Comparison of ENCODE assay signal across 15 cellular contexts in the genomic region with DNA sequence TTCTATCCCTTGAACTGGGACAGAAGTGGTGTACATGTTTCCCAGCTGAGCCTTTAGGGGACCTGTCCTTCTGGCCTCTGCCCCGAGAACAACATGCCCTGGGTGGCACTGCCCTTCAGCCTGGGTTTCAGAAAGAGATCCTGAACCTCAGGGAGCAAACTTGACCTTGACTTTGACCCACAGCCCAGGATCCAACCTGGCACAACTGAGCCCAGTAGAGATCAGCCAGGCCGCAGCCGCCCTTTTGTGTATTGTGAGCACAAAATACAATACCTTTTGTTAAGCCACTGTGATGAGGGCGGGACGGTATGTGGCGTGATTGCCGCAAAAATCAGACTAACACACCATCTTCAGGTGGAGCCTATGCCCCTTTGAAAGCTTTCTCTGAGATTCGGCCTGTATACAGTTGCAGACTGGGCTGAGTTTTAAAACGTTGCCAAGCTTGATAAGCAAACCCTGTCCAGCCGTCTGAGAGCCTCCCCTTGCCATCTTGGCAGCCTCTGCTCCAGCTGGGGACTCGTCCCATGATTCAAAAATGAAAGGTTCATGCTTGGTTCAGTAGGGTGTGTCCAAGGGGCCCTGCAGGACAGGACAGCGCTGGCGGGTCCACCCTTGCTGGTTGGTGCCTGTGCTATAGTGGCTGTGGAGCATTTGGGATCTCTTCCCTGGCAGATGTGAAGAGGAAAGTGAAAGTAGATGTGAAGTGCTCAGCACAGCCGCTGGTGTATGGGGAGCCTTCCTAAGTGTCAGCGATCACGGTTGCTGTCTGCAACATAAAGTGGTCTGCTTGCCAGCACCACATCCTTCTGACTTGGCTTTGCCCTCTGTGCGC. TPM values are rescaled to one million over a fixed set of nuclear protein-coding genes. Genes with fewer than 3 reads are reported as not detected.
A peak's percentile ranks its signal among the peaks of the same experiment; 100 is the strongest.
DNase-seq lines count a peak whose midpoint lies in the region; ATAC-seq, FAIRE-seq and TF ChIP-seq lines count a peak whose summit lies in the region.
"Had no signal": no experiment of that assay in that cellular context is flagged by ENCODE, and none has a peak within 500 bp of the region (broad histone marks: within the 10 kb centered on the region; RNA-seq: fewer than 3 reads in every experiment).

No MANE protein-coding gene starts in this region.

- BruUV-seq in K562 (replicated peaks; lab: Mats Ljungman, UMichigan) = no TSS peak

- no peak overlapping the region for H2AFZ ChIP-seq in K562 (ENCODE audit: low read depth, low read length)

- TF ChIP-seq POLR2A in K562 (conservative IDR thresholded peaks at IDR 0.05) = no peak

- in situ Hi-C loops in K562 (cut with MboI) = no loop called here

- peaks cover 25 to 54% of the 10 kb centered on the region in 2 experiments for H3K27me3 ChIP-seq in K562 (ENCODE audit: control insufficient read depth in 2 of 2, insufficient read depth in 2 of 2, low read length in 2 of 2)
- no peaks in the 10 kb centered on the region for H3K27me3 ChIP-seq in right cardiac atrium (ENCODE audit: control insufficient read depth, insufficient read depth)
- H3K27me3 ChIP-seq in tibial artery = no peaks in the 10 kb centered on the region

- peaks cover 0 to 8% of the 10 kb centered on the region in 2 experiments; a peak in 3 of 5 replicates for H3K4me1 ChIP-seq in K562 (replicated peaks in 1 of 2; ENCODE audit: control insufficient read depth in 2 of 2, insufficient read depth in 2 of 2, low read length in 2 of 2)
- no peaks in the 10 kb centered on the region for H3K4me1 ChIP-seq in right cardiac atrium (ENCODE audit: control insufficient read depth, insufficient read depth, low read length)
- peaks cover 0 to 54% (median 22%) of the 10 kb centered on the region in 4 donors for H3K4me1 ChIP-seq in tibial artery

- DNase-seq in DMS153 treated with DMSO at 0.1 percent for 48 hours (lab: John Stamatoyannopoulos, UW; ENCODE audit: unreplicated experiment) (peak; percentile 19), DMS153 (lab: John Stamatoyannopoulos, UW) (no peak), K562 (ENCODE audit: extremely low read depth in 1 of 4, low spot score in 3 of 4) (no peak), right cardiac atrium (peak in 1 of 3 donors; percentile 71), tibial artery (no peak), anterior cingulate cortex (lab: John Stamatoyannopoulos, UW) (no peak), HuH-7 (ENCODE audit: low spot score) (no peak)
- DNase-seq: activated CD4-positive, alpha-beta T cell treated with anti-CD3 and anti-CD28 coated beads for 4 hours; dorsolateral prefrontal cortex; NCI-H1436 treated with DMSO at 0.1 percent for 48 hours; NCI-H446 treated with DMSO at 0.1 percent for 48 hours had no signal

- no peak for FAIRE-seq in K562 (lab: Jason Lieb, UNC)

- 6% methylated on average over 17 of the region's 17 CpGs for WGBS in K562 (ENCODE audit: insufficient coverage, low coverage, missing lambda C conversion rate)
- 66% methylated on average over 17 of the region's 17 CpGs for WGBS in right cardiac atrium

- H3K9me3 ChIP-seq in K562 (replicated peaks; ENCODE audit: control insufficient read depth, insufficient read depth, low read depth, low read length) (no peaks in the 10 kb centered on the region), right cardiac atrium (ENCODE audit: control insufficient read depth, low read length) (no peaks in the 10 kb centered on the region), tibial artery (no peaks in the 10 kb centered on the region)

- ATAC-seq in K562 (no peak), right cardiac atrium (peak; percentile 72 to 80), GM21526 (IDR thresholded peaks at IDR 0.05; ENCODE audit: low FRiP score, unreplicated experiment) (no peak)
- ATAC-seq: natural killer cell treated with Interleukin-12 subunit alpha and Interleukin-12 subunit beta and Interleukin-15 and Interleukin-18, amount 100 ng/mL, for 72 hours had no signal

- H3K36me3 ChIP-seq in K562 (ENCODE audit: control insufficient read depth, insufficient read depth, low read length) = no peaks in the 10 kb centered on the region
- no peaks in the 10 kb centered on the region for H3K36me3 ChIP-seq in tibial artery

- H3K4me3 ChIP-seq in K562 (no peak overlapping the region), right cardiac atrium (ENCODE audit: low read length) (no peak overlapping the region), tibial artery (peak overlapping the region; percentile 46 to 55)

- H3K27ac ChIP-seq in K562 (ENCODE audit: extremely low read depth, low read depth, low read length) (no peak overlapping the region), right cardiac atrium (ENCODE audit: low read length) (no peak overlapping the region), tibial artery (peak overlapping the region; percentile 68 to 70)
- H3K27ac ChIP-seq: 22Rv1, dorsolateral prefrontal cortex had no signal

- H4K20me1 ChIP-seq in K562 (replicated peaks; ENCODE audit: control insufficient read depth, insufficient read depth, low read length) = 0 out of 2 replicates have a peak, but pooled peaks cover 4% of the 10 kb centered on the region

- H3K9ac ChIP-seq in K562 (ENCODE audit: insufficient read depth in 1 of 2, low read depth in 2 of 2, low read length in 2 of 2) = no peak overlapping the region

- intact Hi-C loops in K562 (cut with micrococcal nuclease) = no loop called here
- intact Hi-C loops in right cardiac atrium (cut with DNase I) = no loop called here
- intact Hi-C loops in tibial artery (cut with DNase I; ENCODE audit: low total_unique reads) = no loop called here

- CTCF ChIA-PET in K562 (lab: Yijun Ruan, JAX; ENCODE audit: low intra/inter-chr PET ratio) = no interaction called here

- H3K9me1 ChIP-seq in K562 (ENCODE audit: control insufficient read depth, insufficient read depth, low read length) = no peaks in the 10 kb centered on the region

- no peak for TF ChIP-seq EP300 in K562 (IDR thresholded peaks at IDR 0.05; ENCODE audit: low read length)

- TF ChIP-seq CTCF in K562 (IDR thresholded peaks at IDR 0.05 in 2 of 3, conservative IDR thresholded peaks at IDR 0.05 in 1 of 3; ENCODE audit: insufficient read depth in 2 of 3, low read depth in 1 of 3, low read length in 3 of 3) (no peak), tibial artery (IDR thresholded peaks at IDR 0.05) (no peak)

- no peak for TF ChIP-seq RAD21 in K562 (CRISPR knock-in tag; conservative IDR thresholded peaks at IDR 0.05 in 1 of 2, IDR thresholded peaks at IDR 0.05 in 1 of 2)

- H3K79me2 ChIP-seq in K562 (ENCODE audit: control insufficient read depth, insufficient read depth, low read length) = no peaks in the 10 kb centered on the region

- H3K4me2 ChIP-seq in K562 (ENCODE audit: insufficient read depth, low read length) = peak overlapping the region; percentile 10; the same call in 1 of the 2 replicates

- POLR2A ChIA-PET in K562 (lab: Yijun Ruan, JAX) = interaction anchor here (0.6 to 1.1 kb wide), 3 partner anchors 11 to 572 kb away, joined by 3 read pairs; no protein-coding TSS in a partner anchor

TF ChIP-seq in K562, 482 proteins besides CTCF, POLR2A, EP300 and RAD21:
- TF ChIP-seq ADNP (tag; IDR thresholded peaks at IDR 0.05) (no peak), NR2C1 (IDR thresholded peaks at IDR 0.05) (no peak), NR2C1 (tag; IDR thresholded peaks at IDR 0.05) (no peak), RBM34 (IDR thresholded peaks at IDR 0.05; ENCODE audit: borderline replicate concordance, insufficient read depth, low read length) (no peak), MECOM (CRISPR knock-in tag; IDR thresholded peaks at IDR 0.05) (no peak), GATAD2B (IDR thresholded peaks at IDR 0.05; ENCODE audit: borderline replicate concordance) (no peak), NRF1 (conservative IDR thresholded peaks at IDR 0.05 in 1 of 2, IDR thresholded peaks at IDR 0.05 in 1 of 2) (0 out of 4 replicates have a peak, but pooled peaks of 1 of the 2 experiments have one; percentile 23)

RNA-seq across cellular contexts. Expression of a gene that starts 40.3 kb away (rescaled TPM):
- total RNA-seq in K562 (2011; cell fraction: chromatin; rRNA removed; ENCODE audit: low replicate concordance) = not detected in 2 replicates
- total RNA-seq in K562 (2011; cell fraction: nucleolus; rRNA removed) = not detected in 2 replicates
- total RNA-seq in K562 (2011; cell fraction: nucleoplasm; rRNA removed) = not detected in 2 replicates
- total RNA-seq in K562 (2014; rRNA removed) (not detected in 2 replicates), K562 (2014; rRNA removed; fragmentation: Illumina TruSeq; extraction: Trizol) (not detected in 2 replicates), K562 (2015; rRNA removed; fragmentation: Illumina TruSeq; extraction: Trizol) (not detected in 2 replicates), K562 (2021) (not detected in 2 replicates), right cardiac atrium (1 to 10 TPM; 1.3 to 1.8 (median 1.6) TPM)
- polyA plus RNA-seq in K562 (2011; rRNA removed) (not detected in 2 replicates), K562 (2014; fragmentation: Illumina TruSeq; extraction: Trizol) (not detected in 2 replicates), K562 (2014; fragmentation: Nextera tagmentation; extraction: Ambion mirVana) (not detected), K562 (2014; rRNA removed) (not detected in 2 replicates), right cardiac atrium (0.75 TPM)
- not detected in 2 replicates for polyA plus RNA-seq in K562 (2011; cell fraction: cytosol; rRNA removed)
- polyA plus RNA-seq in K562 (2011; cell fraction: nucleus; rRNA removed) = not detected in 2 replicates
- not detected in 2 replicates for polyA plus RNA-seq in K562 (2012)
- not detected in 2 replicates for polyA minus RNA-seq in K562 (2011; rRNA and poly(A)+ RNA removed)
- 0.36 TPM in 1 of 2 replicates, not detected in the other for polyA minus RNA-seq in K562 (2011; cell fraction: cytosol; rRNA and poly(A)+ RNA removed)
- polyA minus RNA-seq in K562 (2011; cell fraction: nucleus; rRNA and poly(A)+ RNA removed) = 0.13 TPM in 1 of 2 replicates, not detected in the other
- total RNA-seq: natural killer cell treated with Interleukin-12 subunit alpha and Interleukin-12 subunit beta and Interleukin-15 and Interleukin-18, amount 100 ng/mL, for 72 hours; T-helper 1 cell treated with Interleukin-12 subunit alpha and Interleukin-12 subunit beta and Interleukin-4 antibody, amounts not matched to agents 30 ng/mL and 1 ng/mL, for 36 hours had no signal

RNA-seq across cellular contexts. Expression of a gene that starts 52.0 kb away (rescaled TPM):
- not detected in 2 replicates for total RNA-seq in K562 (2011; cell fraction: chromatin; rRNA removed; ENCODE audit: low replicate concordance)
- total RNA-seq in K562 (2011; cell fraction: nucleolus; rRNA removed) = not detected in 2 replicates
- not detected in 2 replicates for total RNA-seq in K562 (2011; cell fraction: nucleoplasm; rRNA removed)
- total RNA-seq in K562 (2014; rRNA removed) (not detected in 2 replicates), K562 (2014; rRNA removed; fragmentation: Illumina TruSeq; extraction: Trizol) (not detected in 2 replicates), K562 (2015; rRNA removed; fragmentation: Illumina TruSeq; extraction: Trizol) (not detected in 2 replicates), K562 (2021) (0.11 TPM in 2 replicates), right cardiac atrium (1 to 10 TPM; 2.3 to 3.7 (median 2.8) TPM)
- polyA plus RNA-seq in K562 (2011; rRNA removed) (not detected in 2 replicates), K562 (2014; fragmentation: Illumina TruSeq; extraction: Trizol) (not detected in 2 replicates), K562 (2014; fragmentation: Nextera tagmentation; extraction: Ambion mirVana) (under 1 TPM; 0.01 to 0.08 TPM), K562 (2014; rRNA removed) (0.11 and 0.13 TPM in 2 replicates), right cardiac atrium (1.1 TPM)
- not detected in 2 replicates for polyA plus RNA-seq in K562 (2011; cell fraction: cytosol; rRNA removed)
- polyA plus RNA-seq in K562 (2011; cell fraction: nucleus; rRNA removed) = 0.13 TPM in 1 of 2 replicates, not detected in the other
- 0.10 TPM in 1 of 2 replicates, not detected in the other for polyA plus RNA-seq in K562 (2012)
- polyA minus RNA-seq in K562 (2011; rRNA and poly(A)+ RNA removed) = not detected in 2 replicates
- not detected in 2 replicates for polyA minus RNA-seq in K562 (2011; cell fraction: cytosol; rRNA and poly(A)+ RNA removed)
- not detected in 2 replicates for polyA minus RNA-seq in K562 (2011; cell fraction: nucleus; rRNA and poly(A)+ RNA removed)
- total RNA-seq: natural killer cell treated with Interleukin-12 subunit alpha and Interleukin-12 subunit beta and Interleukin-15 and Interleukin-18, amount 100 ng/mL, for 72 hours; T-helper 1 cell treated with Interleukin-12 subunit alpha and Interleukin-12 subunit beta and Interleukin-4 antibody, amounts not matched to agents 30 ng/mL and 1 ng/mL, for 36 hours had no signal

Comparison
In these comparisons a context has a peak if more than half of its experiments do, and no peak if none do; other contexts are left out.
1. ATAC-seq: peak in right cardiac atrium (2 of 2); none in K562 (single experiment) and GM21526 (single experiment).
2. H3K27ac ChIP-seq: peak in tibial artery (2 of 2); none in K562 (single experiment) and right cardiac atrium (single experiment).
3. H3K4me3 ChIP-seq: peak in tibial artery (2 of 2); none in K562 (single experiment) and right cardiac atrium (single experiment).